28 cellular contexts compared by ENCODE assay signal in the genomic region with DNA sequence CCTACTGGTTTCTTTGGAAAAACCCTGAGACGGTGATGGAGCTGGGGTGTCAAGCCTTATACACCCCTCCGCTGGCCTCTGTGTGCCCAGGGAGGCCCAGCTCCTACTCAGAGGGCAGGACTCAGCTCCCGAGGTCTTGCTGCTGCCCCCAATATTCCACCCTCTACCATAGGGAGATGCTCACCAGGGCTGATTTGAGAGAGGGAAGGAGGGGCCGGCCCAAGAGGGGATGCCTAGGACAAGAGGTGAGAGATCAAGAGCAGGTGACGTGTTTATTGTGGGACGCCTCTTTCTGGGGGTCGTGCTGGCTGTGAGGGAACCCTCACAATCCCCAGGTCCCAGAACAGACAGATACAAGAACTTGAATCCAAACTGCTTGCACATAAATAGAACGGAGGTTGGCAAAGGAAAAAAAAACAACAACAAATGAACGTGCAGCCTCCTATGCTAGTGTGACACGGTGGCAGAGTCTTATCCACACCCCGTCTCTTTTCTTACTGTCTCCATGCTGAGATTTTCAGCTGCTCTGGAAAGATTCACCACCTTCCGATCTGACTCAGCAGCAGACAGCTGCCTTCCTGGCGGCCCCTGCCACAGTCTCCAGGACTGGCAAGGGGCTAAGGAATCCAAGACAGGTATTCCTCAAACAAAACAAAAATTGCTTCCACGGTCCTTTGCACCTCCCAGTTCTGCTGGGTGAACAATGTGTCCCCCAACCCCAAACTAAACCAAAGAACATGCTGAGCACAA. TPM values are rescaled to one million over a fixed set of nuclear protein-coding genes. Genes with fewer than 3 reads are reported as not detected.
"Had no signal": no experiment of that assay in that cellular context is flagged by ENCODE, and none has a peak within 500 bp of the region (broad histone marks: within the 10 kb centered on the region; RNA-seq: fewer than 3 reads in every experiment).

No MANE protein-coding gene starts in this region.

- DNase-seq: activated CD4-positive, alpha-beta T cell treated with anti-CD3 and anti-CD28 coated beads for 48 hours; activated CD4-positive, alpha-beta T cell treated with anti-CD3 and anti-CD28 coated beads, Interleukin-2, amount 50 U/mL, for 48 hours; activated CD8-positive, alpha-beta memory T cell treated with anti-CD3 and anti-CD28 coated beads for 24 hours; activated effector memory CD4-positive, alpha-beta T cell treated with Interleukin-2 at 50 U/mL for 16 hours; activated naive CD4-positive, alpha-beta T cell treated with anti-CD3 and anti-CD28 coated beads for 36 hours; activated naive CD8-positive, alpha-beta T cell treated with anti-CD3 and anti-CD28 coated beads for 36 hours; adrenal gland; foreskin keratinocyte; heart right ventricle; kidney glomerular epithelial cell; lower lobe of right lung; mesenchymal stem cell; nucleus accumbens; pancreas; psoas muscle; stimulated activated CD4-positive, alpha-beta T cell treated with anti-CD3 and anti-CD28 coated beads, Interleukin-2, amount 100 ng/mL, for 48 hours; stimulated activated naive CD8-positive, alpha-beta T cell treated with anti-CD3 and anti-CD28 coated beads, Interleukin-15, Interleukin-2, amounts not matched to agents 100 U/mL and 50 U/mL, for 24 hours; T-helper 9 cell; testis had no signal

- H3K27ac ChIP-seq: adrenal gland, ascending aorta, esophagus muscularis mucosa, foreskin keratinocyte, heart right ventricle, lower lobe of right lung, pancreas, psoas muscle, testis, VCaP had no signal

- H3K4me1 Mint-ChIP-seq: activated naive CD8-positive, alpha-beta T cell treated with anti-CD3 and anti-CD28 coated beads for 36 hours had no signal

- H3K9me3 Mint-ChIP-seq: activated naive CD4-positive, alpha-beta T cell treated with anti-CD3 and anti-CD28 coated beads for 36 hours; activated naive CD8-positive, alpha-beta T cell treated with anti-CD3 and anti-CD28 coated beads for 36 hours; brain; T-helper 1 cell treated with Interleukin-12 subunit alpha and Interleukin-12 subunit beta and Interleukin-4 antibody, amounts not matched to agents 30 μg/mL and 1 μg/mL, for 36 hours had no signal

- H3K27me3 Mint-ChIP-seq: activated naive CD8-positive, alpha-beta T cell treated with anti-CD3 and anti-CD28 coated beads for 36 hours; brain had no signal

- H3K9me3 ChIP-seq: adrenal gland, ascending aorta, esophagus muscularis mucosa, heart right ventricle, lower lobe of right lung, pancreas, psoas muscle, testis had no signal

- H3K4me3 ChIP-seq: adrenal gland, ascending aorta, esophagus muscularis mucosa, heart right ventricle, lower lobe of right lung, pancreas, psoas muscle, testis had no signal

- H3K4me3 Mint-ChIP-seq: activated naive CD4-positive, alpha-beta T cell treated with anti-CD3 and anti-CD28 coated beads for 36 hours; activated naive CD8-positive, alpha-beta T cell treated with anti-CD3 and anti-CD28 coated beads for 36 hours; brain; T-helper 1 cell treated with Interleukin-12 subunit alpha and Interleukin-12 subunit beta and Interleukin-4 antibody, amounts not matched to agents 30 μg/mL and 1 μg/mL, for 36 hours had no signal

- H3K36me3 ChIP-seq: ascending aorta, pancreas had no signal

- H3K27ac Mint-ChIP-seq: activated naive CD4-positive, alpha-beta T cell treated with anti-CD3 and anti-CD28 coated beads for 36 hours; activated naive CD8-positive, alpha-beta T cell treated with anti-CD3 and anti-CD28 coated beads for 36 hours; T-helper 1 cell treated with Interleukin-12 subunit alpha and Interleukin-12 subunit beta and Interleukin-4 antibody, amounts not matched to agents 30 μg/mL and 1 μg/mL, for 36 hours had no signal

- H3K27me3 ChIP-seq: adrenal gland, ascending aorta, esophagus muscularis mucosa, foreskin keratinocyte, heart right ventricle, pancreas, testis had no signal

- H3K36me3 Mint-ChIP-seq: activated naive CD8-positive, alpha-beta T cell treated with anti-CD3 and anti-CD28 coated beads for 36 hours had no signal

- ATAC-seq: activated CD4-positive, CD25-positive, alpha-beta regulatory T cell treated with anti-CD3 and anti-CD28 coated beads, Interleukin-2, amount 50 U/mL, for 24 hours; foreskin keratinocyte; heart right ventricle; left lobe of liver; pancreas; psoas muscle; stimulated activated naive CD8-positive, alpha-beta T cell treated with anti-CD3 and anti-CD28 coated beads, Interleukin-15, Interleukin-2, amounts not matched to agents 100 U/mL and 50 U/mL, for 24 hours had no signal

- H3K4me1 ChIP-seq: adrenal gland, ascending aorta, esophagus muscularis mucosa, foreskin keratinocyte, lower lobe of right lung, pancreas, psoas muscle, testis had no signal

RNA-seq across cellular contexts. Expression of a gene that starts 22.3 kb away (rescaled TPM):
- total RNA-seq: activated naive CD4-positive, alpha-beta T cell treated with anti-CD3 and anti-CD28 coated beads for 36 hours; activated naive CD8-positive, alpha-beta T cell treated with anti-CD3 and anti-CD28 coated beads for 36 hours; ascending aorta; cardiac septum; cerebellum; esophagus muscularis mucosa; foreskin keratinocyte; left lobe of liver; pancreas had no signal
- polyA plus RNA-seq: pancreas had no signal
